ENCODE assay signal across 34 cellular contexts in the genomic region with DNA sequence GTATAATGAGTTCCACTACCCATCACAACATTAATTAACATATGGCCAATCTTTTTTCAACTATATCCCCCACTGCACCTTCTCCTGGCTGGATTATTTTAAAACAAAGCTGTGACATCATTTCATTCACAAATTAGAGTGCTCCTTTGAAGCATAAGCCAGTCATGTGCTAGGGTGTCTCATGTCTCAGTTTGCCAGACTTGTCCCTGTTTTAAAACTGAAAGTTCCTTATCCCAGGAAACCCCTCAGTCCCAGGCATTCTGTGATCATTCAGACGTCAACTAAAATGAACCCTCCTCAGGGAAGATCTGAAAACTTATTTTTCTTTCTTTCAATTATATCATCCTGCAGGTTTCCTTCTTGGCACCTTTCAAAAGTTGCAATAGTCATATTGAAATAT.
"Had no signal": no experiment of that assay in that cellular context is flagged by ENCODE, and none has a peak within 500 bp of the region (broad histone marks: within the 10 kb centered on the region; RNA-seq: fewer than 3 reads in every experiment).

No MANE protein-coding gene starts in this region.

- H3K4me1 ChIP-seq: adrenal gland, breast epithelium had no signal

- ATAC-seq: activated CD8-positive, alpha-beta T cell treated with anti-CD3 and anti-CD28 coated beads for 36 hours; activated naive CD4-positive, alpha-beta T cell treated with anti-CD3 and anti-CD28 coated beads, Interleukin-2, amount 50 U/mL, for 72 hours; activated T-cell treated with anti-CD3 and anti-CD28 coated beads, Interleukin-2, amount 50 U/mL, for 4 hours; activated T-cell treated with anti-CD3 and anti-CD28 coated beads, Interleukin-2, amount 50 U/mL, for 72 hours; activated T-helper 17 cell treated with anti-CD3 and anti-CD28 coated beads, Interleukin-2, amount 50 U/mL, for 72 hours; body of pancreas had no signal

- H3K4me1 Mint-ChIP-seq: activated B cell treated with CpG ODN at 0.5 μM for 24 hours; activated naive CD8-positive, alpha-beta T cell treated with anti-CD3 and anti-CD28 coated beads for 36 hours; activated T-helper 17 cell treated with anti-CD3 and anti-CD28 coated beads, Interleukin-2, amount 50 U/mL, for 72 hours had no signal

- H3K9me3 ChIP-seq: adrenal gland, body of pancreas, breast epithelium had no signal

- H3K27ac Mint-ChIP-seq: activated B cell treated with CpG ODN at 0.5 μM for 24 hours; activated CD4-positive, alpha-beta memory T cell treated with anti-CD3 and anti-CD28 coated beads for 36 hours; activated CD4-positive, alpha-beta T cell treated with anti-CD3 and anti-CD28 coated beads, Interleukin-2, amount 10 ng/mL, durations not matched to agents 24 days and 14 days; activated CD8-positive, alpha-beta T cell treated with anti-CD3 and anti-CD28 coated beads for 36 hours; activated naive CD4-positive, alpha-beta T cell treated with anti-CD3 and anti-CD28 coated beads for 36 hours; activated naive CD4-positive, alpha-beta T cell treated with anti-CD3 and anti-CD28 coated beads, Interleukin-2, amount 50 U/mL, for 72 hours; activated naive CD8-positive, alpha-beta T cell treated with anti-CD3 and anti-CD28 coated beads for 36 hours; activated T-cell treated with anti-CD3 and anti-CD28 coated beads, Interleukin-2, amount 50 U/mL, for 72 hours; activated T-helper 1 cell treated with anti-CD3 and anti-CD28 coated beads, Interleukin-12 subunit alpha, Interleukin-12 subunit beta, Interleukin-2, Interleukin-4 antibody, amounts not matched to agents 30 ng/mL and 10 ng/mL and 1 ng/mL, durations not matched to agents 14 hours and 24 hours and 36 hours; activated T-helper 17 cell treated with anti-CD3 and anti-CD28 coated beads, Interleukin-2, amount 50 U/mL, for 72 hours; T-helper 1 cell treated with Interleukin-12 subunit alpha and Interleukin-12 subunit beta and Interleukin-4 antibody, amounts not matched to agents 30 μg/mL and 1 μg/mL, for 36 hours; T-helper 2 cell treated with Interferon-gamma antibody and Interleukin-4, amounts not matched to agents 5 μg/mL and 100 μg/mL, for 36 hours had no signal

- H3K36me3 Mint-ChIP-seq: activated CD4-positive, alpha-beta memory T cell treated with anti-CD3 and anti-CD28 coated beads for 36 hours; activated naive CD4-positive, alpha-beta T cell treated with anti-CD3 and anti-CD28 coated beads, Interleukin-2, amount 50 U/mL, for 72 hours; activated naive CD8-positive, alpha-beta T cell treated with anti-CD3 and anti-CD28 coated beads for 36 hours had no signal

- DNase-seq: activated B cell treated with CpG ODN at 0.5 μM for 24 hours; activated CD4-positive, alpha-beta memory T cell treated with anti-CD3 and anti-CD28 coated beads for 36 hours; activated CD4-positive, alpha-beta T cell treated with anti-CD3 and anti-CD28 coated beads for 4 hours; activated CD4-positive, alpha-beta T cell treated with anti-CD3 and anti-CD28 coated beads, Interleukin-2, amount 10 ng/mL, durations not matched to agents 24 days and 14 days; activated CD4-positive, alpha-beta T cell treated with anti-CD3 and anti-CD28 coated beads, Interleukin-2, amount 50 U/mL, for 1 hour; activated CD4-positive, alpha-beta T cell treated with anti-CD3 and anti-CD28 coated beads, Interleukin-2, amount 50 U/mL, for 4 hours; activated CD4-positive, CD25-positive, alpha-beta regulatory T cell treated with anti-CD3 and anti-CD28 coated beads, Interleukin-2, amount 50 U/mL, for 72 hours; activated CD8-positive, alpha-beta memory T cell treated with anti-CD3 and anti-CD28 coated beads, Interleukin-2, amount 50 U/mL, for 4 hours; activated CD8-positive, alpha-beta T cell treated with anti-CD3 and anti-CD28 coated beads for 36 hours; activated effector memory CD4-positive, alpha-beta T cell treated with anti-CD3 and anti-CD28 coated beads, Interleukin-2, amount 50 U/mL, for 16 hours; activated gamma-delta T cell treated with Interleukin-2 at 50 U/mL for 16 hours; activated naive CD4-positive, alpha-beta T cell; activated naive CD4-positive, alpha-beta T cell treated with anti-CD3 and anti-CD28 coated beads for 36 hours; activated naive CD4-positive, alpha-beta T cell treated with anti-CD3 and anti-CD28 coated beads, Interleukin-2, amount 50 U/mL, for 16 hours; activated naive CD8-positive, alpha-beta T cell treated with anti-CD3 and anti-CD28 coated beads for 36 hours; activated T-cell treated with anti-CD3 and anti-CD28 coated beads for 4 hours; activated T-cell treated with anti-CD3 and anti-CD28 coated beads, Interleukin-2, amount 50 U/mL, for 1 hour; activated T-cell treated with anti-CD3 and anti-CD28 coated beads, Interleukin-2, amount 50 U/mL, for 4 hours; activated T-cell treated with anti-CD3 and anti-CD28 coated beads, Interleukin-2, amount 50 U/mL, for 72 hours; adrenal gland; amniotic stem cell; aorta; body of pancreas; brain microvascular endothelial cell; central memory CD4-positive, alpha-beta T cell; T-helper 2 cell; T-helper 9 cell had no signal

- H3K27ac ChIP-seq: adrenal gland, body of pancreas, brain microvascular endothelial cell, breast epithelium, VCaP had no signal

- H3K36me3 ChIP-seq: adrenal gland, brain microvascular endothelial cell, breast epithelium had no signal

- H3K9me3 Mint-ChIP-seq: activated B cell treated with CpG ODN at 0.5 μM for 24 hours; activated CD4-positive, alpha-beta memory T cell treated with anti-CD3 and anti-CD28 coated beads for 36 hours; activated CD8-positive, alpha-beta T cell treated with anti-CD3 and anti-CD28 coated beads for 36 hours; activated naive CD4-positive, alpha-beta T cell treated with anti-CD3 and anti-CD28 coated beads for 36 hours; activated T-cell treated with anti-CD3 and anti-CD28 coated beads, Interleukin-2, amount 50 U/mL, for 4 hours; activated T-helper 1 cell treated with anti-CD3 and anti-CD28 coated beads, Interleukin-12 subunit alpha, Interleukin-12 subunit beta, Interleukin-2, Interleukin-4 antibody, amounts not matched to agents 30 ng/mL and 10 ng/mL and 1 ng/mL, durations not matched to agents 14 hours and 24 hours and 36 hours; T-helper 1 cell treated with Interleukin-12 subunit alpha and Interleukin-12 subunit beta and Interleukin-4 antibody, amounts not matched to agents 30 μg/mL and 1 μg/mL, for 36 hours had no signal

- H3K27me3 ChIP-seq: adrenal gland, body of pancreas, brain microvascular endothelial cell, breast epithelium had no signal

- H3K4me3 ChIP-seq: adrenal gland, body of pancreas, breast epithelium had no signal

- H3K4me3 Mint-ChIP-seq: activated B cell treated with CpG ODN at 0.5 μM for 24 hours; activated CD4-positive, alpha-beta memory T cell treated with anti-CD3 and anti-CD28 coated beads for 36 hours; activated CD4-positive, alpha-beta T cell treated with anti-CD3 and anti-CD28 coated beads, Interleukin-2, amount 10 ng/mL, durations not matched to agents 24 days and 14 days; activated CD8-positive, alpha-beta T cell treated with anti-CD3 and anti-CD28 coated beads for 36 hours; activated naive CD4-positive, alpha-beta T cell treated with anti-CD3 and anti-CD28 coated beads for 36 hours; activated naive CD8-positive, alpha-beta T cell treated with anti-CD3 and anti-CD28 coated beads for 36 hours; activated T-cell treated with anti-CD3 and anti-CD28 coated beads, Interleukin-2, amount 50 U/mL, for 4 hours; activated T-cell treated with anti-CD3 and anti-CD28 coated beads, Interleukin-2, amount 50 U/mL, for 72 hours; activated T-helper 1 cell treated with anti-CD3 and anti-CD28 coated beads, Interleukin-12 subunit alpha, Interleukin-12 subunit beta, Interleukin-2, Interleukin-4 antibody, amounts not matched to agents 30 ng/mL and 10 ng/mL and 1 ng/mL, durations not matched to agents 14 hours and 24 hours and 36 hours; activated T-helper 17 cell treated with anti-CD3 and anti-CD28 coated beads, Interleukin-2, amount 50 U/mL, for 72 hours; T-helper 1 cell treated with Interleukin-12 subunit alpha and Interleukin-12 subunit beta and Interleukin-4 antibody, amounts not matched to agents 30 μg/mL and 1 μg/mL, for 36 hours; T-helper 2 cell treated with Interferon-gamma antibody and Interleukin-4, amounts not matched to agents 5 μg/mL and 100 μg/mL, for 36 hours had no signal
